In genomic region chr1:23908453-23909341, GRCh38 we compare ENCODE assay signal across 9 cellular contexts. TPM values are rescaled to one million over a fixed set of nuclear protein-coding genes. Genes with fewer than 3 reads are reported as not detected.
A peak's percentile ranks its signal among the peaks of the same experiment; 100 is the strongest.
DNase-seq lines count a peak whose midpoint lies in the region; ATAC-seq lines count a peak whose summit lies in the region.
"Had no signal": no experiment of that assay in that cellular context is flagged by ENCODE, and none has a peak within 500 bp of the region (broad histone marks: within the 10 kb centered on the region; RNA-seq: fewer than 3 reads in every experiment).

No MANE protein-coding gene starts in this region.

- H3K4me3 ChIP-seq in CD4-positive, CD25-positive, alpha-beta regulatory T cell (ENCODE audit: low read depth, low read length) = no peak overlapping the region

- peak in 1 of 3 donors; percentile 57 for DNase-seq in CD4-positive, CD25-positive, alpha-beta regulatory T cell
- DNase-seq in OCI-M1 (lab: John Stamatoyannopoulos, UW) (peak; percentile 74), glomerular visceral epithelial cell (ENCODE audit: extremely low spot score) (peak; percentile 32), ACHN (no peak), COR-L47 (lab: John Stamatoyannopoulos, UW) (no peak), NCI-H526 (lab: John Stamatoyannopoulos, UW) (no peak)
- DNase-seq: DMS79 treated with DMSO at 0.1 percent for 48 hours had no signal

- H3K4me3 Mint-ChIP-seq in CD4-positive, CD25-positive, alpha-beta regulatory T cell = peak overlapping the region in 3 of 4 donors; percentile 52 to 90 (median 56)

- H3K36me3 ChIP-seq in CD4-positive, CD25-positive, alpha-beta regulatory T cell (ENCODE audit: control insufficient read depth, insufficient read depth, low read length) = no peaks in the 10 kb centered on the region

- H3K9me3 ChIP-seq in CD4-positive, CD25-positive, alpha-beta regulatory T cell (ENCODE audit: control insufficient read depth in 2 of 2, low read length in 2 of 2) = no peaks in the 10 kb centered on the region

- H3K27ac Mint-ChIP-seq in CD4-positive, CD25-positive, alpha-beta regulatory T cell = peak overlapping the region; percentile 38 to 59 (median 40)

- peaks cover under 1% of the 10 kb centered on the region for H3K27me3 ChIP-seq in CD4-positive, CD25-positive, alpha-beta regulatory T cell (ENCODE audit: control insufficient read depth, insufficient read depth, low read length)

- in situ Hi-C loops in ACHN (cut with HindIII; ENCODE audit: low pct_ligation_motif_present, low pct_unique_long_range_greater_than_20kb, low sequenced_read_pairs) = no loop called here

- H3K27ac ChIP-seq in CD4-positive, CD25-positive, alpha-beta regulatory T cell (ENCODE audit: insufficient read depth, low read length, poor library complexity, severe bottlenecking) = no peak overlapping the region

- H3K9me3 Mint-ChIP-seq in CD4-positive, CD25-positive, alpha-beta regulatory T cell = no peaks in the 10 kb centered on the region

- peaks cover 23% of the 10 kb centered on the region for H3K27me3 Mint-ChIP-seq in CD4-positive, CD25-positive, alpha-beta regulatory T cell

- H3K36me3 Mint-ChIP-seq in CD4-positive, CD25-positive, alpha-beta regulatory T cell = no peaks in the 10 kb centered on the region

- peaks cover 19% of the 10 kb centered on the region for H3K4me1 ChIP-seq in CD4-positive, CD25-positive, alpha-beta regulatory T cell (ENCODE audit: control insufficient read depth, insufficient read depth, low read length, poor library complexity, severe bottlenecking)

- peaks cover 0 to 45% (median 19%) of the 10 kb centered on the region in 4 donors for H3K4me1 Mint-ChIP-seq in CD4-positive, CD25-positive, alpha-beta regulatory T cell

- ATAC-seq in CD4-positive, CD25-positive, alpha-beta regulatory T cell (ENCODE audit: low read depth in 2 of 2) = peak; percentile 42 to 57
- ATAC-seq in GM21381 (IDR thresholded peaks at IDR 0.05; ENCODE audit: unreplicated experiment) (peak; percentile 34), HG03108 (IDR thresholded peaks at IDR 0.05; ENCODE audit: unreplicated experiment) (no peak)

RNA-seq across cellular contexts. Expression of gene CNR2, which starts 4.5 kb away (rescaled TPM):
- 0.15 TPM for total RNA-seq in CD4-positive, CD25-positive, alpha-beta regulatory T cell
- polyA plus RNA-seq in CD4-positive, CD25-positive, alpha-beta regulatory T cell = under 1 TPM in 2 of 4 donors, not detected in 2; 0.03 to 0.05 TPM

RNA-seq across cellular contexts. Expression of gene FUCA1, which starts 40.6 kb away (rescaled TPM):
- 5.3 TPM for total RNA-seq in CD4-positive, CD25-positive, alpha-beta regulatory T cell
- 10 to 100 TPM; 10.3 to 22.6 (median 17.0) TPM for polyA plus RNA-seq in CD4-positive, CD25-positive, alpha-beta regulatory T cell

RNA-seq across cellular contexts. Expression of gene PNRC2, which starts 50.9 kb away (rescaled TPM):
- 126 TPM for total RNA-seq in CD4-positive, CD25-positive, alpha-beta regulatory T cell
- polyA plus RNA-seq in CD4-positive, CD25-positive, alpha-beta regulatory T cell = 100 to 1,000 TPM; 123 to 149 (median 141) TPM

Comparison
In these comparisons a context has a peak if more than half of its experiments do, and no peak if none do; other contexts are left out.
1. DNase-seq: peak in OCI-M1 (single experiment) and glomerular visceral epithelial cell (single experiment); none in ACHN (single experiment), COR-L47 (single experiment) and NCI-H526 (0 of 2).